ENCODE assay signal across 30 cellular contexts in genomic region chr11:133639408-133639807, GRCh38.
"Had no signal": no experiment of that assay in that cellular context is flagged by ENCODE, and none has a peak within 500 bp of the region (broad histone marks: within the 10 kb centered on the region; RNA-seq: fewer than 3 reads in every experiment).

No MANE protein-coding gene starts in this region.

- H3K27me3 ChIP-seq: adrenal gland, body of pancreas had no signal

- H3K9me3 ChIP-seq: adrenal gland, body of pancreas, esophagus squamous epithelium, gastroesophageal sphincter had no signal

- H3K4me1 ChIP-seq: adrenal gland, body of pancreas, esophagus squamous epithelium, gastroesophageal sphincter had no signal

- H3K36me3 ChIP-seq: adrenal gland, esophagus squamous epithelium, gastroesophageal sphincter, WERI-Rb-1 had no signal

- H3K27ac ChIP-seq: adrenal gland, body of pancreas, epithelial cell of prostate, esophagus squamous epithelium, gastroesophageal sphincter, WERI-Rb-1 had no signal

- H3K4me3 ChIP-seq: adrenal gland, body of pancreas, esophagus squamous epithelium, gastroesophageal sphincter had no signal

- DNase-seq: activated B cell treated with CpG ODN at 0.5 μM for 24 hours; activated CD4-positive, alpha-beta memory T cell treated with anti-CD3 and anti-CD28 coated beads for 36 hours; activated CD4-positive, alpha-beta T cell treated with anti-CD3 and anti-CD28 coated beads, Interleukin-2, amount 10 ng/mL, durations not matched to agents 24 days and 14 days; activated CD8-positive, alpha-beta memory T cell treated with anti-CD3 and anti-CD28 coated beads, Interleukin-2, amount 10 ng/mL, durations not matched to agents 7 days and 5 days; activated CD8-positive, alpha-beta memory T cell treated with anti-CD3 and anti-CD28 coated beads, Interleukin-2, amount 50 U/mL, for 4 hours; activated CD8-positive, alpha-beta T cell treated with anti-CD3 and anti-CD28 coated beads, Interleukin-2, amount 10 ng/mL, durations not matched to agents 7 days and 5 days; activated effector memory CD4-positive, alpha-beta T cell treated with anti-CD3 and anti-CD28 coated beads, Interleukin-2, amount 50 U/mL, for 16 hours; activated naive CD4-positive, alpha-beta T cell treated with anti-CD3 and anti-CD28 coated beads for 36 hours; activated naive CD8-positive, alpha-beta T cell treated with anti-CD3 and anti-CD28 coated beads for 36 hours; activated naive CD8-positive, alpha-beta T cell treated with anti-CD3 and anti-CD28 coated beads, Interleukin-2, amount 50 U/mL, for 24 hours; activated T-cell treated with anti-CD3 and anti-CD28 coated beads, Interleukin-2, amount 50 U/mL, for 1 hour; activated T-cell treated with anti-CD3 and anti-CD28 coated beads, Interleukin-2, amount 50 U/mL, for 48 hours; adrenal gland; amygdala; aorta; body of pancreas; caudate nucleus; cortex of kidney; dermis blood vessel endothelial cell; effector CD4-positive, alpha-beta T cell; effector memory CD8-positive, alpha-beta T cell; esophagus squamous epithelium; foreskin melanocyte; T-helper 1 cell; T-helper 17 cell; T1000; WERI-Rb-1 had no signal

- ATAC-seq: activated CD4-positive, CD25-positive, alpha-beta regulatory T cell treated with anti-CD3 and anti-CD28 coated beads, Interleukin-2, amount 50 U/mL, for 24 hours; activated CD8-positive, alpha-beta memory T cell treated with anti-CD3 and anti-CD28 coated beads, Interleukin-2, amount 10 ng/mL, durations not matched to agents 7 days and 5 days; activated CD8-positive, alpha-beta T cell treated with anti-CD3 and anti-CD28 coated beads, Interleukin-2, amount 10 ng/mL, durations not matched to agents 7 days and 5 days; activated naive CD8-positive, alpha-beta T cell treated with anti-CD3 and anti-CD28 coated beads, Interleukin-2, amount 50 U/mL, for 24 hours; body of pancreas; effector memory CD8-positive, alpha-beta T cell; gastroesophageal sphincter; T-helper 17 cell had no signal
